ENCODE assay signal across 8 cellular contexts in the genomic region with DNA sequence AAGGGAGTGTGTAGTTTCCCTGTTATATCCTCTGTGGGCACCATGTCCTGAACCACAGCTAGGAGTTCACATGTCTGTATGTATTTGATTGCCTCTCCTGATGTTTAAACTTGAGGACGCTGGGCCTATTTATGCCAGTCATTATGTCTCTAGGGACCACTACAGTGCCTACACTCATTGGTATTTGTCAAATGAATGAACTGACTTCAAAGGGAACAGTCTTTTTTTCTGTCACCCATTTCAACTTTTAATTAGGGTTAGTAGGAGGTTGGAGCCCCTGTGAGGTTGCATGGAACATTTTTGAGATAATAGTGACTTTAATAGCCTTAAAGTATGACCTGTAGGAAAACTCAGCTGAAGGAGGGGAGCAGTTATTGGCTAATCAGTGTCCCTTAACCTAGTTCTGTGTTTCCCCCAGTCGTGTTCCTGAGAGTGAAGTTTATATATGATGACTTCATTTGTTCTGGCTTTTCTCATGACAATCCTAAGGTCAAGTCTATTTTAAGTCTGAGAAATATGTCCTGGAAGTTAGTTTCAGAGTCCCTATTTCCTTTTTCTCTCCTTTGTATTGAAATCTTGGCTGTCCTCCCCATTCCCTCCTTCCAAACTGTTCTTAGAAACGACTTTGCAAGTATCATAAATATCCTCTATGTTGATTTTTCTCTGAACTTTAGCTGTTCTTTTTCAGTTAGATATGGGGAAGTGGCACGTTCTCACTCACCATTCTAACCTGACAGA. TPM values are rescaled to one million over a fixed set of nuclear protein-coding genes. Genes with fewer than 3 reads are reported as not detected.
DNase-seq lines count a peak whose midpoint lies in the region; ATAC-seq and TF ChIP-seq lines count a peak whose summit lies in the region.

No MANE protein-coding gene starts in this region.

- 67 to 89% methylated on average over 1 to 4 of the region's 4 CpGs for WGBS in endodermal cell (ENCODE audit: insufficient coverage in 1 of 2, insufficient read length in 1 of 2), 2 experiments

- H3K27ac ChIP-seq in BLaER1: no peak overlapping the region
- no peak overlapping the region for H3K27ac ChIP-seq in endodermal cell (ENCODE audit: low read depth, low read length)

- no peaks in the 10 kb centered on the region for H3K27me3 Mint-ChIP-seq in endodermal cell (ENCODE audit: insufficient read depth)
- H3K27me3 Mint-ChIP-seq in neural crest cell (ENCODE audit: low read depth): no peaks in the 10 kb centered on the region

- H3K9me3 ChIP-seq in BLaER1: peaks cover 5% of the 10 kb centered on the region; the same call in 1 of the 2 replicates
- no peaks in the 10 kb centered on the region for H3K9me3 ChIP-seq in endodermal cell (ENCODE audit: control insufficient read depth, low read length)

- H3K9ac ChIP-seq in BLaER1 (no peak overlapping the region), endodermal cell (ENCODE audit: extremely low read depth, low read length, poor library complexity, severe bottlenecking) (no peak overlapping the region)

- peaks cover 51% of the 10 kb centered on the region for H3K4me1 ChIP-seq in BLaER1
- H3K4me1 ChIP-seq in endodermal cell (ENCODE audit: control insufficient read depth, insufficient read depth, low read length): no peaks in the 10 kb centered on the region

- no peak for ATAC-seq in GM19328 (IDR thresholded peaks at IDR 0.05; ENCODE audit: unreplicated experiment)
- ATAC-seq in HG02610 (IDR thresholded peaks at IDR 0.05; ENCODE audit: unreplicated experiment): no peak
- no peak for ATAC-seq in HG03139 (IDR thresholded peaks at IDR 0.05; ENCODE audit: unreplicated experiment)

- peaks cover 25% of the 10 kb centered on the region for H3K4me1 Mint-ChIP-seq in endodermal cell
- no peaks in the 10 kb centered on the region for H3K4me1 Mint-ChIP-seq in neural crest cell

- peak; percentile 68 for TF ChIP-seq CTCF in endodermal cell (conservative IDR thresholded peaks at IDR 0.05)
- TF ChIP-seq CTCF in neural crest cell (conservative IDR thresholded peaks at IDR 0.05): peak; percentile 63

- H3K27me3 ChIP-seq in BLaER1: no peaks in the 10 kb centered on the region
- H3K27me3 ChIP-seq in endodermal cell (ENCODE audit: control insufficient read depth, insufficient read depth, low read length, poor library complexity, severe bottlenecking): no peaks in the 10 kb centered on the region

- peak overlapping the region; percentile 52 for H3K4me2 ChIP-seq in BLaER1

- H3K9me3 Mint-ChIP-seq in endodermal cell (no peaks in the 10 kb centered on the region), neural crest cell (no peaks in the 10 kb centered on the region)

- no peak overlapping the region for H3K4me3 Mint-ChIP-seq in endodermal cell
- no peak overlapping the region for H3K4me3 Mint-ChIP-seq in neural crest cell

- H3K27ac Mint-ChIP-seq in endodermal cell (no peak overlapping the region), neural crest cell (ENCODE audit: unreplicated experiment) (no peak overlapping the region)

- H3K36me3 Mint-ChIP-seq in endodermal cell (ENCODE audit: low read depth) (no peaks in the 10 kb centered on the region), neural crest cell (ENCODE audit: low read depth) (no peaks in the 10 kb centered on the region)

- peak; percentile 67 for DNase-seq in MV-4-11 (lab: John Stamatoyannopoulos, UW)
- no peak for DNase-seq in endodermal cell
- no peak for DNase-seq in neural crest cell (ENCODE audit: low read depth, low spot score)
- DNase-seq in DMS79 (lab: John Stamatoyannopoulos, UW): no peak

- H3K36me3 ChIP-seq in BLaER1: no peaks in the 10 kb centered on the region
- no peaks in the 10 kb centered on the region for H3K36me3 ChIP-seq in endodermal cell (ENCODE audit: control insufficient read depth, insufficient read depth, low read length)

- H4K20me1 ChIP-seq in BLaER1: no peaks in the 10 kb centered on the region; the same call in 1 of the 2 replicates

- no peak overlapping the region for H3K4me3 ChIP-seq in BLaER1
- H3K4me3 ChIP-seq in endodermal cell (ENCODE audit: low read length): no peak overlapping the region

RNA-seq across cellular contexts. Expression of a gene that starts 29.0 kb away (rescaled TPM):
- total RNA-seq in endodermal cell (10 to 100 TPM; 14.8 to 15.2 TPM), neural crest cell (7.0 and 8.6 TPM in 2 replicates)
- polyA plus RNA-seq in endodermal cell (2013, experiment 1 of 2): 4.8 TPM
- polyA plus RNA-seq in endodermal cell (2013, experiment 2 of 2): 5.3 TPM
